ENCODE assay signal across 1 cellular context in genomic region chr17:49959183-49959935, GRCh38.
TF ChIP-seq lines count a peak whose summit lies in the region.

No MANE protein-coding gene starts in this region.

TF ChIP-seq in H1, 55 proteins besides CTCF, POLR2A, EP300 and RAD21 (continued from another document):
- no peak for TF ChIP-seq TBP (IDR thresholded peaks at IDR 0.05; ENCODE audit: low read depth, low read length)
- no peak for TF ChIP-seq BRCA1 (IDR thresholded peaks at IDR 0.05; ENCODE audit: low read depth, low read length)
- no peak for TF ChIP-seq PHF8 (conservative IDR thresholded peaks at IDR 0.05; ENCODE audit: low read depth, low read length)
- TF ChIP-seq SAP30 (IDR thresholded peaks at IDR 0.05; ENCODE audit: insufficient read depth, insufficient replicate concordance, low read length) = no peak
- TF ChIP-seq SP4 (IDR thresholded peaks at IDR 0.05; ENCODE audit: low read length) = no peak
- no peak for TF ChIP-seq CEBPB (IDR thresholded peaks at IDR 0.05; ENCODE audit: low read depth, low read length)
- TF ChIP-seq CHD2 (IDR thresholded peaks at IDR 0.05; ENCODE audit: low read length) = no peak
- TF ChIP-seq SRF (IDR thresholded peaks at IDR 0.05; ENCODE audit: low read depth, low read length) = no peak
